In genomic region chr22:44669725-44670027, GRCh38 we compare ENCODE assay signal across 8 cellular contexts. TPM values are rescaled to one million over a fixed set of nuclear protein-coding genes. Genes with fewer than 3 reads are reported as not detected.
A peak's percentile ranks its signal among the peaks of the same experiment; 100 is the strongest.
DNase-seq lines count a peak whose midpoint lies in the region; ATAC-seq, FAIRE-seq and TF ChIP-seq lines count a peak whose summit lies in the region.

No MANE protein-coding gene starts in this region.

- no TSS peak for BruUV-seq in K562 (replicated peaks; lab: Mats Ljungman, UMichigan)

- peaks cover 4 to 24% (median 18%) of the 10 kb centered on the region in 3 donors for H3K4me1 Mint-ChIP-seq in naive B cell

- in situ Hi-C loops in K562 (cut with MboI), result no loop called here

- H3K9ac ChIP-seq in K562 (ENCODE audit: insufficient read depth in 1 of 2, low read depth in 2 of 2, low read length in 2 of 2), result no peak overlapping the region

- H3K4me3 ChIP-seq in K562 (no peak overlapping the region), body of pancreas (no peak overlapping the region)

- H3K4me1 ChIP-seq in K562 (replicated peaks in 1 of 2; ENCODE audit: control insufficient read depth in 2 of 2, insufficient read depth in 2 of 2, low read length in 2 of 2) (peaks cover 0 to 20% of the 10 kb centered on the region in 2 experiments; a peak in 3 of 5 replicates), body of pancreas (peaks cover 14% of the 10 kb centered on the region)

- peaks cover 0 to 4% of the 10 kb centered on the region in 2 experiments; a peak in 2 of 5 replicates for H3K27me3 ChIP-seq in K562 (ENCODE audit: control insufficient read depth in 2 of 2, insufficient read depth in 2 of 2, low read length in 2 of 2)
- H3K27me3 ChIP-seq in body of pancreas, result peaks cover 0 to 7% of the 10 kb centered on the region in 2 donors

- POLR2A ChIA-PET in K562 (lab: Yijun Ruan, JAX), result interaction anchor here (0.5 to 0.7 kb wide), 3 partner anchors 46 to 646 kb away, joined by 3 read pairs; partner anchors contain the start of gene PARVB

- 30% methylated on average over 6 of the region's 6 CpGs for WGBS in K562 (ENCODE audit: insufficient coverage, low coverage, missing lambda C conversion rate)
- WGBS in body of pancreas, 2 donors, result 37 to 48% methylated on average over 4 to 6 of the region's 6 CpGs

- H3K27ac Mint-ChIP-seq in naive B cell, result no peak overlapping the region

- H3K27ac ChIP-seq in K562 (ENCODE audit: extremely low read depth, low read depth, low read length) (no peak overlapping the region), body of pancreas (no peak overlapping the region)

- peak; percentile 85 for ATAC-seq in K562
- ATAC-seq in naive B cell (ENCODE audit: low read depth in 2 of 2), result no peak
- no peak for ATAC-seq in GM18511 (IDR thresholded peaks at IDR 0.05; ENCODE audit: unreplicated experiment)
- no peak for ATAC-seq in body of pancreas
- no peak for ATAC-seq in GM21737 (IDR thresholded peaks at IDR 0.05; ENCODE audit: unreplicated experiment)

- no peak for TF ChIP-seq POLR2A in K562 (conservative IDR thresholded peaks at IDR 0.05)
- TF ChIP-seq POLR2A in body of pancreas (IDR thresholded peaks at IDR 0.05), result no peak

- no peaks in the 10 kb centered on the region for H3K79me2 ChIP-seq in K562 (ENCODE audit: control insufficient read depth, insufficient read depth, low read length)

- H4K20me1 ChIP-seq in K562 (replicated peaks; ENCODE audit: control insufficient read depth, insufficient read depth, low read length), result no peaks in the 10 kb centered on the region

- CTCF ChIA-PET in K562 (lab: Yijun Ruan, JAX; ENCODE audit: low intra/inter-chr PET ratio), result no interaction called here

- TF ChIP-seq RAD21 in K562 (CRISPR knock-in tag; conservative IDR thresholded peaks at IDR 0.05 in 1 of 2, IDR thresholded peaks at IDR 0.05 in 1 of 2), result peak in 1 of 2 experiments; percentile 29; a peak in 2 of 4 replicates

- TF ChIP-seq EP300 in K562 (IDR thresholded peaks at IDR 0.05; ENCODE audit: low read length), result no peak

- H3K9me1 ChIP-seq in K562 (ENCODE audit: control insufficient read depth, insufficient read depth, low read length), result no peaks in the 10 kb centered on the region

- H3K36me3 Mint-ChIP-seq in naive B cell, result peaks cover 0 to 6% of the 10 kb centered on the region in 2 donors

- DNase-seq in COLO668 (lab: John Stamatoyannopoulos, UW; ENCODE audit: unreplicated experiment) (peak; percentile 22), HTR-8/SVneo (ENCODE audit: insufficient read length, low spot score) (no peak), K562 (ENCODE audit: extremely low read depth in 1 of 4, low spot score in 3 of 4) (peak; percentile 47 to 61 (median 54)), naive B cell (no peak), LoVo (ENCODE audit: low spot score) (no peak), body of pancreas (no peak)

- H3K9me3 ChIP-seq in K562 (replicated peaks; ENCODE audit: control insufficient read depth, insufficient read depth, low read depth, low read length), result no peaks in the 10 kb centered on the region
- H3K9me3 ChIP-seq in body of pancreas, result no peaks in the 10 kb centered on the region

- no peaks in the 10 kb centered on the region for H3K36me3 ChIP-seq in K562 (ENCODE audit: control insufficient read depth, insufficient read depth, low read length)
- H3K36me3 ChIP-seq in body of pancreas (replicated peaks in 1 of 2; ENCODE audit: insufficient read depth in 1 of 2, low read depth in 2 of 2), result no peaks in the 10 kb centered on the region

- no peak overlapping the region for H3K4me2 ChIP-seq in K562 (ENCODE audit: insufficient read depth, low read length)

- H3K4me3 Mint-ChIP-seq in naive B cell, result peak overlapping the region in 7 of 8 donors; percentile 48 to 84 (median 73)

- TF ChIP-seq CTCF in K562 (IDR thresholded peaks at IDR 0.05 in 2 of 3, conservative IDR thresholded peaks at IDR 0.05 in 1 of 3; ENCODE audit: insufficient read depth in 2 of 3, low read depth in 1 of 3, low read length in 3 of 3), result peak; percentile 53 to 67 (median 56); a peak in 5 of 6 replicates
- no peak for TF ChIP-seq CTCF in body of pancreas (IDR thresholded peaks at IDR 0.05)

- no peak overlapping the region for H2AFZ ChIP-seq in K562 (ENCODE audit: low read depth, low read length)

- FAIRE-seq in HTR-8/SVneo (lab: Jason Lieb, UNC) (peak; percentile 33), K562 (lab: Jason Lieb, UNC) (peak; percentile 15)

- intact Hi-C loops in K562 (cut with micrococcal nuclease), result no loop called here
- intact Hi-C loops in body of pancreas (cut with DNase I), result no loop called here

- H3K9me3 Mint-ChIP-seq in naive B cell, result no peaks in the 10 kb centered on the region

- H3K27me3 Mint-ChIP-seq in naive B cell, result peaks cover 24 to 58% (median 32%) of the 10 kb centered on the region in 3 donors

TF ChIP-seq in K562, 482 proteins besides CTCF, POLR2A, EP300 and RAD21:
- no peak for TF ChIP-seq ZNF695 (CRISPR knock-in tag; IDR thresholded peaks at IDR 0.05)
- no peak for TF ChIP-seq ZBTB8A (IDR thresholded peaks at IDR 0.05; ENCODE audit: partially characterized antibody)
- TF ChIP-seq RCOR1 (IDR thresholded peaks at IDR 0.05; ENCODE audit: borderline replicate concordance in 1 of 2, low read depth in 2 of 2, low read length in 2 of 2), result peak in 1 of 2 experiments; percentile 10; a peak in 1 of 4 replicates
- TF ChIP-seq MEIS2 (IDR thresholded peaks at IDR 0.05; ENCODE audit: partially characterized antibody), result peak; percentile 77

RNA-seq across cellular contexts. Expression of gene PRR5, which starts 32.3 kb away (rescaled TPM):
- 27.6 and 71.3 TPM in 2 replicates for total RNA-seq in K562 (2011; cell fraction: chromatin; rRNA removed; ENCODE audit: low replicate concordance)
- 52.4 and 59.9 TPM in 2 replicates for total RNA-seq in K562 (2011; cell fraction: nucleolus; rRNA removed)
- 38.4 and 39.2 TPM in 2 replicates for total RNA-seq in K562 (2011; cell fraction: nucleoplasm; rRNA removed)
- 13.3 and 18.4 TPM in 2 replicates for total RNA-seq in K562 (2014; rRNA removed)
- 3.1 and 4.6 TPM in 2 replicates for total RNA-seq in K562 (2014; rRNA removed; fragmentation: Illumina TruSeq; extraction: Trizol)
- total RNA-seq in K562 (2015; rRNA removed; fragmentation: Illumina TruSeq; extraction: Trizol), result 7.5 and 9.5 TPM in 2 replicates
- 21.0 and 26.2 TPM in 2 replicates for total RNA-seq in K562 (2021)
- 10.1 and 14.5 TPM in 2 replicates for polyA plus RNA-seq in K562 (2011; rRNA removed)
- 14.2 and 35.6 TPM in 2 replicates for polyA plus RNA-seq in K562 (2011; cell fraction: cytosol; rRNA removed)
- 22.8 and 38.7 TPM in 2 replicates for polyA plus RNA-seq in K562 (2011; cell fraction: nucleus; rRNA removed)
- 10.9 and 11.6 TPM in 2 replicates for polyA plus RNA-seq in K562 (2012)
- polyA plus RNA-seq in K562 (2014; fragmentation: Illumina TruSeq; extraction: Trizol), result 6.6 and 9.5 TPM in 2 replicates
- under 1 TPM; 0.13 to 0.49 TPM for polyA plus RNA-seq in K562 (2014; fragmentation: Nextera tagmentation; extraction: Ambion mirVana)
- polyA plus RNA-seq in K562 (2014; rRNA removed), result 18.6 and 20.3 TPM in 2 replicates
- polyA minus RNA-seq in K562 (2011; rRNA and poly(A)+ RNA removed), result 9.7 and 11.6 TPM in 2 replicates
- polyA minus RNA-seq in K562 (2011; cell fraction: cytosol; rRNA and poly(A)+ RNA removed), result 14.1 and 21.0 TPM in 2 replicates
- polyA minus RNA-seq in K562 (2011; cell fraction: nucleus; rRNA and poly(A)+ RNA removed), result 22.3 and 30.8 TPM in 2 replicates
- polyA plus RNA-seq in naive B cell (ENCODE audit: low read depth in 6 of 6), result 10 to 100 TPM in 1 of 6 donors, 1 to 10 TPM in 5; 5.4 to 10.9 (median 7.6) TPM
- 10 to 100 TPM; 12.5 to 20.4 TPM for total RNA-seq in body of pancreas

Comparison
In these comparisons a context has a peak if more than half of its experiments do, and no peak if none do; other contexts are left out.
1. DNase-seq: peak in COLO668 (single experiment) and K562 (4 of 4); none in HTR-8/SVneo (single experiment), naive B cell (single experiment), LoVo (single experiment) and body of pancreas (0 of 4).
2. CTCF ChIP-seq: peak in K562 (3 of 3); none in body of pancreas (0 of 7).